In the genomic region with DNA sequence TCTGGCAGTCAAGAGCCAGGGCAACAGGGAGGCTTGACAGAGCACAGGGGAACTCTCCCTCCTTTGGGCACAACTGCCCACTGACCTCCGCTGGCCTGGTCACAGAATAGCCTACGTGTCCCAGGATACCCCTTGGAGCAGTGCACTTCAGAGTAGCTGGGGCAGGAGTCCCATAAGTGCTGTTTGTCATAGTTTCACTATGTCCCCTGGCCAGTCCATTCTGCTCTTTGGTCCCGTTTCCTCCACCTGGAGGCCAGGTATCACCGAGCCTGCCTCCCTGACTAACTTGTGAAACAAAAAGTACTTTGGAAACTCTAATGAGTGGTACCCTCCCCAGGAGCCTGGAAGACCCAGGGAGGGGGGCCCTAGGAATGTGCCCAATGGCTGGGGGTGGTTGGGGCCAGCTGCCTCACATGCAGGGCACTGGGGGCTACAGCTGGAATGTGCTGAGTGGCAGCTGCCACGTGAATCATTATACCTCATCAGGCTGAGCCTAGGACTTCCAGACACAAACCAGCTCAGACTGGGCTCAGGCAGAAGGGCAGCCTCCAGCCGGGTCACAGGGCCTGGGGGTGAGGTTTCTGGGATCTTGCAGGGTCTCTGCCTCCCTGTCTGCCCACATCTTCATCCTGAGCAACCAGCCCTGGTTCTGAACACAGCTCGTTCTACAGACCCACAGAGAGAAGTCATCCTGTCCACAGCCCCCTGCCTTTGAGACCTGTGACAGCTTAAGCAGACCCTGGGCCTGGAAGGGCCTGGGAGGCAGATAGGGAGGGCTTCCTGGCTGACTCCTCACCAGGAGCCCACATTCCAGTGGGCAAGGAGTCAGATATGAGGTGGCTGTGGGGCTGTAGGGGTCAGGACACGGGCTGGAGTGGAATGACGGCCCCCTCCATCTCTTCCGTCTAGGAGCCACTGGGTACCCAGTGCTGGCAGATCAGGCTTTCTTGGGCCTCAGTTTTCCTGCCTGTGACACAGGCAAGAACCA, we compare ENCODE assay signal across 24 cellular contexts. TPM values are rescaled to one million over a fixed set of nuclear protein-coding genes. Genes with fewer than 3 reads are reported as not detected.
"Had no signal": no experiment of that assay in that cellular context is flagged by ENCODE, and none has a peak within 500 bp of the region (broad histone marks: within the 10 kb centered on the region; RNA-seq: fewer than 3 reads in every experiment).

No MANE protein-coding gene starts in this region.

- H3K36me3 Mint-ChIP-seq: brain; naive thymus-derived CD8-positive, alpha-beta T cell had no signal

- H3K9me3 ChIP-seq: esophagus squamous epithelium, psoas muscle, sigmoid colon, stomach, testis had no signal

- H3K9me3 Mint-ChIP-seq: activated CD4-positive, alpha-beta T cell treated with anti-CD3 and anti-CD28 coated beads, Interleukin-2, amount 10 ng/mL, durations not matched to agents 7 days and 5 days; activated naive CD4-positive, alpha-beta T cell treated with anti-CD3 and anti-CD28 coated beads, Interleukin-2, amount 50 U/mL, for 72 hours; activated T-cell treated with anti-CD3 and anti-CD28 coated beads, Interleukin-2, amount 50 U/mL, for 72 hours; central memory CD8-positive, alpha-beta T cell; naive thymus-derived CD8-positive, alpha-beta T cell had no signal

- FAIRE-seq: endothelial cell of umbilical vein had no signal

- ATAC-seq: activated naive CD4-positive, alpha-beta T cell treated with anti-CD3 and anti-CD28 coated beads, Interleukin-2, amount 50 U/mL, for 72 hours; activated T-cell treated with anti-CD3 and anti-CD28 coated beads, Interleukin-2, amount 50 U/mL, for 72 hours; left cardiac atrium; naive thymus-derived CD8-positive, alpha-beta T cell; psoas muscle had no signal

- DNase-seq: activated CD4-positive, alpha-beta T cell treated with anti-CD3 and anti-CD28 coated beads, Interleukin-2, amount 10 ng/mL, durations not matched to agents 7 days and 5 days; activated CD8-positive, alpha-beta memory T cell treated with anti-CD3 and anti-CD28 coated beads, Interleukin-2, amount 50 U/mL, for 48 hours; activated gamma-delta T cell; activated T-cell treated with anti-CD3 and anti-CD28 coated beads, Interleukin-2, amount 50 U/mL, for 72 hours; amniotic stem cell; effector CD4-positive, alpha-beta T cell; esophagus squamous epithelium; left cardiac atrium; naive thymus-derived CD8-positive, alpha-beta T cell; nucleus accumbens; sigmoid colon; stimulated activated CD4-positive, alpha-beta T cell treated with anti-CD3 and anti-CD28 coated beads, Interleukin-12 subunit alpha, Interleukin-12 subunit beta, amount 100 ng/mL, for 4 hours; stimulated activated CD4-positive, alpha-beta T cell treated with anti-CD3 and anti-CD28 coated beads, Interleukin-2, amount 100 ng/mL, for 24 hours; stomach; testis had no signal

- H3K4me3 Mint-ChIP-seq: activated CD4-positive, alpha-beta T cell treated with anti-CD3 and anti-CD28 coated beads, Interleukin-2, amount 10 ng/mL, durations not matched to agents 7 days and 5 days; activated T-cell treated with anti-CD3 and anti-CD28 coated beads, Interleukin-2, amount 50 U/mL, for 72 hours; brain; central memory CD8-positive, alpha-beta T cell; naive thymus-derived CD8-positive, alpha-beta T cell had no signal

- H3K27ac ChIP-seq: esophagus squamous epithelium, psoas muscle, sigmoid colon, stomach, testis had no signal

- H3K36me3 ChIP-seq: esophagus squamous epithelium, sigmoid colon, stomach had no signal

- H3K4me1 Mint-ChIP-seq: central memory CD8-positive, alpha-beta T cell had no signal

- H3K27ac Mint-ChIP-seq: activated CD4-positive, alpha-beta T cell treated with anti-CD3 and anti-CD28 coated beads, Interleukin-2, amount 10 ng/mL, durations not matched to agents 7 days and 5 days; activated naive CD4-positive, alpha-beta T cell treated with anti-CD3 and anti-CD28 coated beads, Interleukin-2, amount 50 U/mL, for 72 hours; activated T-cell treated with anti-CD3 and anti-CD28 coated beads, Interleukin-2, amount 50 U/mL, for 72 hours; naive thymus-derived CD8-positive, alpha-beta T cell had no signal

- H3K4me3 ChIP-seq: coronary artery, esophagus squamous epithelium, psoas muscle, sigmoid colon, stomach, testis had no signal

- H3K27me3 ChIP-seq: testis had no signal

RNA-seq across cellular contexts. Expression of a gene that starts 0.9 kb away (rescaled TPM):
- total RNA-seq: activated CD4-positive, alpha-beta T cell treated with anti-CD3 and anti-CD28 coated beads, Interleukin-2, amount 10 ng/mL, durations not matched to agents 7 days and 5 days; activated naive CD4-positive, alpha-beta T cell treated with anti-CD3 and anti-CD28 coated beads, Interleukin-2, amount 50 U/mL, for 72 hours; activated T-cell treated with anti-CD3 and anti-CD28 coated beads, Interleukin-2, amount 50 U/mL, for 72 hours; glomerular endothelial cell; mononuclear cell; naive thymus-derived CD8-positive, alpha-beta T cell had no signal
- polyA plus RNA-seq: naive thymus-derived CD8-positive, alpha-beta T cell had no signal

RNA-seq across cellular contexts. Expression of a gene that starts 13.4 kb away (rescaled TPM):
- total RNA-seq: activated CD4-positive, alpha-beta T cell treated with anti-CD3 and anti-CD28 coated beads, Interleukin-2, amount 10 ng/mL, durations not matched to agents 7 days and 5 days; activated naive CD4-positive, alpha-beta T cell treated with anti-CD3 and anti-CD28 coated beads, Interleukin-2, amount 50 U/mL, for 72 hours; activated T-cell treated with anti-CD3 and anti-CD28 coated beads, Interleukin-2, amount 50 U/mL, for 72 hours; endothelial cell of umbilical vein; glomerular endothelial cell; lung microvascular endothelial cell; mononuclear cell; naive thymus-derived CD8-positive, alpha-beta T cell had no signal
- polyA plus RNA-seq: endothelial cell of umbilical vein; naive thymus-derived CD8-positive, alpha-beta T cell had no signal
